1 cellular context compared by ENCODE assay signal in genomic region chr18:57444301-57444759, GRCh38.
TF ChIP-seq lines count a peak whose summit lies in the region.

No MANE protein-coding gene starts in this region.

TF ChIP-seq in GM23338, 12 proteins besides CTCF, POLR2A, EP300 and RAD21 (continued from another document):
- TF ChIP-seq POLR2AphosphoS5 (IDR thresholded peaks at IDR 0.05; ENCODE audit: low read depth) (no peak), STAT1 (IDR thresholded peaks at IDR 0.05; ENCODE audit: unreplicated experiment) (no peak)
- TF ChIP-seq, protein P1, sequence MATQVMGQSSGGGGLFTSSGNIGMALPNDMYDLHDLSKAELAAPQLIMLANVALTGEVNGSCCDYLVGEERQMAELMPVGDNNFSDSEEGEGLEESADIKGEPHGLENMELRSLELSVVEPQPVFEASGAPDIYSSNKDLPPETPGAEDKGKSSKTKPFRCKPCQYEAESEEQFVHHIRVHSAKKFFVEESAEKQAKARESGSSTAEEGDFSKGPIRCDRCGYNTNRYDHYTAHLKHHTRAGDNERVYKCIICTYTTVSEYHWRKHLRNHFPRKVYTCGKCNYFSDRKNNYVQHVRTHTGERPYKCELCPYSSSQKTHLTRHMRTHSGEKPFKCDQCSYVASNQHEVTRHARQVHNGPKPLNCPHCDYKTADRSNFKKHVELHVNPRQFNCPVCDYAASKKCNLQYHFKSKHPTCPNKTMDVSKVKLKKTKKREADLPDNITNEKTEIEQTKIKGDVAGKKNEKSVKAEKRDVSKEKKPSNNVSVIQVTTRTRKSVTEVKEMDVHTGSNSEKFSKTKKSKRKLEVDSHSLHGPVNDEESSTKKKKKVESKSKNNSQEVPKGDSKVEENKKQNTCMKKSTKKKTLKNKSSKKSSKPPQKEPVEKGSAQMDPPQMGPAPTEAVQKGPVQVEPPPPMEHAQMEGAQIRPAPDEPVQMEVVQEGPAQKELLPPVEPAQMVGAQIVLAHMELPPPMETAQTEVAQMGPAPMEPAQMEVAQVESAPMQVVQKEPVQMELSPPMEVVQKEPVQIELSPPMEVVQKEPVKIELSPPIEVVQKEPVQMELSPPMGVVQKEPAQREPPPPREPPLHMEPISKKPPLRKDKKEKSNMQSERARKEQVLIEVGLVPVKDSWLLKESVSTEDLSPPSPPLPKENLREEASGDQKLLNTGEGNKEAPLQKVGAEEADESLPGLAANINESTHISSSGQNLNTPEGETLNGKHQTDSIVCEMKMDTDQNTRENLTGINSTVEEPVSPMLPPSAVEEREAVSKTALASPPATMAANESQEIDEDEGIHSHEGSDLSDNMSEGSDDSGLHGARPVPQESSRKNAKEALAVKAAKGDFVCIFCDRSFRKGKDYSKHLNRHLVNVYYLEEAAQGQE (IDR thresholded peaks at IDR 0.05; ENCODE audit: unreplicated experiment) = no peak
